In genomic region chr2:7473135-7473771, GRCh38 we compare ENCODE assay signal across 1 cellular context.
TF ChIP-seq lines count a peak whose summit lies in the region.

No MANE protein-coding gene starts in this region.

TF ChIP-seq in GM12878, 131 proteins besides CTCF, POLR2A, EP300 and RAD21 (continued from another document):
- TF ChIP-seq CUX1 (IDR thresholded peaks at IDR 0.05; ENCODE audit: insufficient replicate concordance, low read depth, low read length) (peak; percentile 51), GATAD2B (conservative IDR thresholded peaks at IDR 0.05; ENCODE audit: low read depth) (peak; percentile 47; the same call in 1 of the 2 replicates), NBN (IDR thresholded peaks at IDR 0.05) (0 out of 2 replicates have a peak, but pooled peaks have one; percentile 43), CHD4 (IDR thresholded peaks at IDR 0.05) (no peak), BCL11A (IDR thresholded peaks at IDR 0.05; ENCODE audit: low read depth, low read length) (peak; percentile 38; the same call in 1 of the 2 replicates), IKZF1 (conservative IDR thresholded peaks at IDR 0.05) (peak; percentile 90), MYB (IDR thresholded peaks at IDR 0.05; ENCODE audit: borderline replicate concordance, low read depth, low read length) (no peak), RELA (IDR thresholded peaks at IDR 0.05; ENCODE audit: borderline replicate concordance, partially characterized antibody) (peak; percentile 6)
